ENCODE assay signal across 9 cellular contexts in the genomic region with DNA sequence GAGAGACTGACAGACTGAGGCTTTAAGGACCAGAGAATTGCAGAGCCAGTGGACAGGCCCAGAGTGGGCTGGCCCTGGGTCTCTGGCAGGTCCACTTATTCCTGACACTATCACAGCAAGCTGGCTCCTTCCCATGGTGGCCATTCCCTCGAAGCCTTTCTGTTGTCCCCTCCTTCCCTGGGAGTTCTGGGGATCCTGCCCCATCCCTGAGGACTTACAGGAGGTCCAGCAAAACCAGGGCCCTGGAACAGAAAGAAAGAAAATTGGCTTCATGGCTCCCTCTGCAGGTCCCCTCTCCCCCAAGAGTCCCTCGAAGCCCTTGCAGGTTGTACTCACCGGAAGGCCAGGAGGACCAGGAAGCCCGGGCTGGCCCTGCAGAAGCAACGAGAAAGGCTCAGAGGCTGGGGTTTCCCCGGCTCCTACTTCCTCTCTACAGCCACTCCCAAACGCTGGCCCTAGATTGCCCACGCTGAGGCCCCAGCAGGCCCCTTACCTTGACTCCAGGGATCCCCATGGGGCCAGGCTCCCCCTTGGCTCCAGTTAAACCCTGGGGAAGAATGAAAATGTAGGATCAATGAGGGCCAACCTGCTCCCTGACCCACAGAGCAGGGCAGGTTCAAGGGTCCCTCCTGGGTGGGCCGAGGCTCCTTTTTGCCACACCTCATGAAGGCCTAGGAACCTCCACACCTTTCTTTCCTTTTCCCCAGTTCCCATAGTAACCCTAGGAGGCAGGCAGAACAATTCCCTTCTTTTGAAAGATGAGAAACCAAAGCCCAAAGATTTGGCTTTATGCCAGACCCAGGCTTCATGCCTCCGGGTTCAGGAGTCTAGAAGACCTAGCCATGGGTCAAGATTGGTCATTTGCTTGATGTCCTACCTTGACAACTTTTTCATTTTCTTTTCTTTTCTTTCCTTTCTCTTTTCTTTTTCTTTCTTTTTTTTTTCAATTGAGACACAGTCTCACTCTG. TPM values are rescaled to one million over a fixed set of nuclear protein-coding genes. Genes with fewer than 3 reads are reported as not detected.
DNase-seq lines count a peak whose midpoint lies in the region; ATAC-seq and TF ChIP-seq lines count a peak whose summit lies in the region.
"Had no signal": no experiment of that assay in that cellular context is flagged by ENCODE, and none has a peak within 500 bp of the region (broad histone marks: within the 10 kb centered on the region; RNA-seq: fewer than 3 reads in every experiment).

No MANE protein-coding gene starts in this region.

- DNase-seq in GM10266 (ENCODE audit: extremely low spot score) (peak; percentile 89), NCI-H748 treated with DMSO at 0.1 percent for 48 hours (lab: John Stamatoyannopoulos, UW) (peak; percentile 61), left ventricle myocardium inferior (peak; percentile 45), psoas muscle (no peak), tibial nerve (ENCODE audit: low spot score in 2 of 2) (no peak), NCI-H774 (lab: John Stamatoyannopoulos, UW) (no peak)

- intact Hi-C loops in left ventricle myocardium inferior (cut with micrococcal nuclease), result no loop called here
- intact Hi-C loops in psoas muscle (cut with DNase I), result no loop called here

- peak; percentile 13 for TF ChIP-seq CTCF in GM10266 (IDR thresholded peaks at IDR 0.05; ENCODE audit: control insufficient read depth, insufficient read depth, low read depth, missing control alignments)
- no peak for TF ChIP-seq CTCF in left ventricle myocardium inferior (IDR thresholded peaks at IDR 0.05; ENCODE audit: borderline replicate concordance)
- no peak for TF ChIP-seq CTCF in psoas muscle (IDR thresholded peaks at IDR 0.05)
- no peak for TF ChIP-seq CTCF in tibial nerve (IDR thresholded peaks at IDR 0.05)

- TF ChIP-seq EP300 in tibial nerve (IDR thresholded peaks at IDR 0.05), result no peak

- no peak overlapping the region for H3K4me3 ChIP-seq in left ventricle myocardium inferior
- H3K4me3 ChIP-seq in psoas muscle, result no peak overlapping the region
- no peak overlapping the region for H3K4me3 ChIP-seq in tibial nerve
- H3K4me3 ChIP-seq: adrenal gland had no signal

- TF ChIP-seq POLR2A in tibial nerve (IDR thresholded peaks at IDR 0.05), result no peak

- 62 to 75% (median 73%) methylated on average over 10 of the region's 10 CpGs for WGBS in psoas muscle, 3 donors
- 67 to 76% methylated on average over 10 of the region's 10 CpGs for WGBS in tibial nerve, 2 donors

- H3K4me1 ChIP-seq in left ventricle myocardium inferior, result peaks cover 35% of the 10 kb centered on the region
- peaks cover 13% of the 10 kb centered on the region for H3K4me1 ChIP-seq in psoas muscle
- peaks cover 0 to 31% (median 16%) of the 10 kb centered on the region in 4 donors for H3K4me1 ChIP-seq in tibial nerve

- H3K27ac ChIP-seq in left ventricle myocardium inferior (replicated peaks) (no peak overlapping the region), psoas muscle (no peak overlapping the region), tibial nerve (no peak overlapping the region)
- H3K27ac ChIP-seq: adrenal gland had no signal

- H3K27me3 ChIP-seq in left ventricle myocardium inferior (ENCODE audit: low read depth) (peaks cover 29% of the 10 kb centered on the region), psoas muscle (ENCODE audit: insufficient read depth in 3 of 3, low read length in 2 of 3) (peaks cover 0 to 28% (median 14%) of the 10 kb centered on the region in 3 donors), tibial nerve (peaks cover 0 to 20% of the 10 kb centered on the region in 2 donors)

- no peaks in the 10 kb centered on the region for H3K36me3 ChIP-seq in left ventricle myocardium inferior
- H3K36me3 ChIP-seq in psoas muscle (ENCODE audit: insufficient read depth in 1 of 2, low read depth in 1 of 2), result no peaks in the 10 kb centered on the region
- no peaks in the 10 kb centered on the region for H3K36me3 ChIP-seq in tibial nerve
- H3K36me3 ChIP-seq: adrenal gland had no signal

- H3K9me3 ChIP-seq in left ventricle myocardium inferior (replicated peaks) (no peaks in the 10 kb centered on the region), psoas muscle (no peaks in the 10 kb centered on the region), tibial nerve (no peaks in the 10 kb centered on the region)
- H3K9me3 ChIP-seq: adrenal gland had no signal

- ATAC-seq in GM21447 (IDR thresholded peaks at IDR 0.05; ENCODE audit: unreplicated experiment) (peak; percentile 58), psoas muscle (no peak), GM18870 (IDR thresholded peaks at IDR 0.05; ENCODE audit: unreplicated experiment) (no peak)

RNA-seq across cellular contexts. Expression of a gene that starts 4.6 kb away (rescaled TPM):
- total RNA-seq in left ventricle myocardium inferior, result 0.27 TPM
- under 1 TPM in 3 of 4 donors, not detected in 1; 0.15 to 0.21 (median 0.18) TPM for total RNA-seq in psoas muscle
- under 1 TPM; 0.06 to 0.18 (median 0.12) TPM for polyA plus RNA-seq in psoas muscle
- total RNA-seq in tibial nerve, result 1 to 10 TPM; 3.3 to 8.8 (median 7.0) TPM

RNA-seq across cellular contexts. Expression of a gene that starts 54.5 kb away (rescaled TPM):
- 33.8 TPM for total RNA-seq in left ventricle myocardium inferior
- total RNA-seq in psoas muscle, result 10 to 100 TPM; 12.7 to 26.1 (median 18.9) TPM
- 10 to 100 TPM; 22.2 to 60.2 (median 33.8) TPM for polyA plus RNA-seq in psoas muscle
- total RNA-seq in tibial nerve, result 10 to 100 TPM; 27.0 to 51.1 (median 32.1) TPM

Comparison
In these comparisons a context has a peak if more than half of its experiments do, and no peak if none do; other contexts are left out.
1. DNase-seq: peak in GM10266 (single experiment), NCI-H748 treated with DMSO at 0.1 percent for 48 hours (single experiment) and left ventricle myocardium inferior (single experiment); none in psoas muscle (0 of 2), tibial nerve (0 of 2) and NCI-H774 (single experiment).